In genomic region chr22:22119003-22119402, GRCh38 we compare ENCODE assay signal across 16 cellular contexts.
DNase-seq lines count a peak whose midpoint lies in the region; ATAC-seq, FAIRE-seq and TF ChIP-seq lines count a peak whose summit lies in the region.
"Had no signal": no experiment of that assay in that cellular context is flagged by ENCODE, and none has a peak within 500 bp of the region (broad histone marks: within the 10 kb centered on the region; RNA-seq: fewer than 3 reads in every experiment).

No MANE protein-coding gene starts in this region.

- H3K9me3 Mint-ChIP-seq in GM23338 (no peaks in the 10 kb centered on the region), memory B cell (no peaks in the 10 kb centered on the region), endothelial cell (ENCODE audit: unreplicated experiment) (no peaks in the 10 kb centered on the region)
- H3K9me3 Mint-ChIP-seq: CD8-positive, alpha-beta memory T cell; HFFc6 had no signal

- no peak overlapping the region for H3K27ac ChIP-seq in GM23338 (ENCODE audit: low read depth)
- H3K27ac ChIP-seq in GM12878 (ENCODE audit: control insufficient read depth, insufficient read depth) = peak overlapping the region; percentile 19; the same call in 1 of the 2 replicates
- H3K27ac ChIP-seq: A549, BLaER1 had no signal

- no peak for TF ChIP-seq CTCF in GM23338 (conservative IDR thresholded peaks at IDR 0.05; ENCODE audit: low read depth in 2 of 2)
- no peak for TF ChIP-seq CTCF in GM12878 (IDR thresholded peaks at IDR 0.05 in 2 of 3, conservative IDR thresholded peaks at IDR 0.05 in 1 of 3; ENCODE audit: control insufficient read depth in 2 of 3, extremely low read depth in 1 of 3, insufficient read depth in 1 of 3, low read depth in 3 of 3, low read length in 3 of 3)
- no peak for TF ChIP-seq CTCF in endothelial cell (IDR thresholded peaks at IDR 0.05; ENCODE audit: unreplicated experiment)

- peaks cover 47% of the 10 kb centered on the region for H3K27me3 Mint-ChIP-seq in GM23338 (ENCODE audit: insufficient read depth, low read depth, poor library complexity)
- no peaks in the 10 kb centered on the region for H3K27me3 Mint-ChIP-seq in memory B cell
- H3K27me3 Mint-ChIP-seq in endothelial cell (ENCODE audit: unreplicated experiment) = peaks cover 2% of the 10 kb centered on the region

- no peaks in the 10 kb centered on the region for H3K79me2 ChIP-seq in GM23338 (replicated peaks; ENCODE audit: insufficient read depth)
- H3K79me2 ChIP-seq in GM12878 (ENCODE audit: control insufficient read depth, insufficient read depth, low read length) = peaks cover 4% of the 10 kb centered on the region

- FAIRE-seq in GM12878 (lab: Jason Lieb, UNC) = no peak
- FAIRE-seq: A549, H1, HepG2, HTR-8/SVneo had no signal

- H3K4me3 ChIP-seq in GM23338 (no peak overlapping the region), GM12878 (no peak overlapping the region; the same call in 1 of the 2 replicates), H7 (ENCODE audit: insufficient read depth, low read depth, low read length) (no peak overlapping the region)
- H3K4me3 ChIP-seq: A549, BLaER1 had no signal

- no peaks in the 10 kb centered on the region for H3K9me2 ChIP-seq in GM23338 (ENCODE audit: insufficient read depth)

- no peak overlapping the region; the same call in 1 of the 2 replicates for H3K9ac ChIP-seq in GM12878 (ENCODE audit: control insufficient read depth, insufficient read depth, low read length)
- H3K9ac ChIP-seq: BLaER1 had no signal

- no peaks in the 10 kb centered on the region for H3K4me1 ChIP-seq in GM23338 (ENCODE audit: insufficient read depth)
- no peaks in the 10 kb centered on the region for H3K4me1 ChIP-seq in GM12878 (ENCODE audit: control insufficient read depth, insufficient read depth, low read length)
- H3K4me1 ChIP-seq: A549 had no signal

- in situ Hi-C loops in GM12878 (cut with MboI) = no loop called here

- peaks cover 66% of the 10 kb centered on the region for H3K27me3 ChIP-seq in GM23338 (ENCODE audit: insufficient read depth)
- H3K27me3 ChIP-seq in GM12878 (replicated peaks in 1 of 2; ENCODE audit: control insufficient read depth in 2 of 2, insufficient read depth in 2 of 2, low read length in 1 of 2) = no peaks in the 10 kb centered on the region
- H3K27me3 ChIP-seq in H7 (ENCODE audit: control insufficient read depth, insufficient read depth, low read length) = peaks cover 48% of the 10 kb centered on the region

- H3K27ac Mint-ChIP-seq in GM23338 = no peak overlapping the region
- peak overlapping the region; percentile 93 for H3K27ac Mint-ChIP-seq in memory B cell
- no peak overlapping the region for H3K27ac Mint-ChIP-seq in endothelial cell (ENCODE audit: unreplicated experiment)
- H3K27ac Mint-ChIP-seq: HFFc6 had no signal

- intact Hi-C loops in GM12878 (cut with micrococcal nuclease; ENCODE audit: unreplicated experiment) = no loop called here

- H3K36me3 ChIP-seq in GM23338 (ENCODE audit: insufficient read depth) (no peaks in the 10 kb centered on the region), GM12878 (ENCODE audit: control insufficient read depth in 2 of 2, insufficient read depth in 2 of 2, low read length in 1 of 2) (no peaks in the 10 kb centered on the region), H7 (replicated peaks; ENCODE audit: control insufficient read depth, insufficient read depth, low read length) (no peaks in the 10 kb centered on the region)
- H3K36me3 ChIP-seq: BLaER1 had no signal

- no peaks in the 10 kb centered on the region for H3F3A ChIP-seq in GM23338 (replicated peaks; ENCODE audit: low read depth)

- ATAC-seq in GM23338 (no peak), GM12878 (peak; percentile 59), memory B cell (ENCODE audit: low read depth) (peak; percentile 40)
- ATAC-seq: A549, HepG2 had no signal

- H3K9me3 ChIP-seq in GM12878 (replicated peaks; ENCODE audit: control insufficient read depth, insufficient read depth, low read length) = no peaks in the 10 kb centered on the region; the same call in 2 of the 3 replicates
- H3K9me3 ChIP-seq: A549 had no signal

- DNase-seq in GM23338 (ENCODE audit: low spot score) (no peak), GM12878 (ENCODE audit: low read depth, low spot score) (no peak), memory B cell (ENCODE audit: low spot score in 2 of 2) (no peak), H7 (no peak), endothelial cell (ENCODE audit: low spot score) (no peak), amniotic stem cell (lab: John Stamatoyannopoulos, UW) (no peak)
- no peak for DNase-seq in central memory CD4-positive, alpha-beta T cell
- DNase-seq: CD8-positive, alpha-beta memory T cell; DMS53; HCEC 1CT; HFFc6 had no signal

- no peak for TF ChIP-seq EP300 in GM12878 (IDR thresholded peaks at IDR 0.05; ENCODE audit: borderline replicate concordance in 1 of 2, control insufficient read depth in 1 of 2, low read depth in 2 of 2, low read length in 2 of 2)

- CTCF ChIA-PET in GM12878 (lab: Yijun Ruan, JAX) = interaction anchor here (0.8 to 5.3 kb wide), 25 partner anchors 9 to 836 kb away, joined by 3 to 56 read pairs (median 4); no protein-coding TSS in a partner anchor

- TF ChIP-seq POLR2A in GM12878 (IDR thresholded peaks at IDR 0.05; ENCODE audit: low read depth, low read length) = no peak

- H3K4me1 Mint-ChIP-seq in GM23338 (no peaks in the 10 kb centered on the region), memory B cell (peaks cover 23% of the 10 kb centered on the region), endothelial cell (ENCODE audit: unreplicated experiment) (no peaks in the 10 kb centered on the region)

- BruUV-seq in GM12878 (replicated peaks; lab: Mats Ljungman, UMichigan) = no TSS peak

- SMC1A ChIA-PET in GM12878 (lab: Charles Lee; ENCODE audit: uncharacterized antibody, unreplicated experiment) = interaction anchor here (0.8 to 4.7 kb wide), 17 partner anchors 9 to 836 kb away, joined by 3 to 61 read pairs (median 5); no protein-coding TSS in a partner anchor

- H3K4me3 Mint-ChIP-seq in GM23338 = no peak overlapping the region
- peak overlapping the region; percentile 86 for H3K4me3 Mint-ChIP-seq in memory B cell
- H3K4me3 Mint-ChIP-seq in endothelial cell (ENCODE audit: unreplicated experiment) = no peak overlapping the region
- H3K4me3 Mint-ChIP-seq: HFFc6 had no signal

- H3K4me2 ChIP-seq in GM23338 (no peak overlapping the region), GM12878 (ENCODE audit: control insufficient read depth, insufficient read depth) (peak overlapping the region; percentile 50)
- H3K4me2 ChIP-seq: A549 had no signal

- no peaks in the 10 kb centered on the region for H3K36me3 Mint-ChIP-seq in GM23338 (ENCODE audit: low read depth)
- H3K36me3 Mint-ChIP-seq in memory B cell = peaks cover 9% of the 10 kb centered on the region
- H3K36me3 Mint-ChIP-seq in endothelial cell (ENCODE audit: low read depth, unreplicated experiment) = no peaks in the 10 kb centered on the region
- H3K36me3 Mint-ChIP-seq: CD8-positive, alpha-beta memory T cell had no signal

- WGBS in GM12878 (ENCODE audit: insufficient coverage, insufficient replicate concordance, low lambda C conversion rate, missing lambda C conversion rate) = 100% methylated on average over 1 of the region's 1 CpG

- POLR2A ChIA-PET in GM12878 (lab: Charles Lee) = interaction anchor here (0.9 to 2.8 kb wide), 9 partner anchors 9 to 137 kb away, joined by 3 to 8 read pairs (median 3); no protein-coding TSS in a partner anchor

- TF ChIP-seq RAD21 in GM12878 (IDR thresholded peaks at IDR 0.05; ENCODE audit: insufficient read depth, low read depth, low read length) = no peak

- H4K20me1 ChIP-seq in GM23338 (replicated peaks; ENCODE audit: insufficient read depth) (no peaks in the 10 kb centered on the region; the same call in 1 of the 2 replicates), GM12878 (ENCODE audit: control insufficient read depth, insufficient read depth) (no peaks in the 10 kb centered on the region)
- H4K20me1 ChIP-seq: BLaER1 had no signal

- RAD21 ChIA-PET in GM12878 (lab: Charles Lee; ENCODE audit: unreplicated experiment) = interaction anchor here (0.9 to 2.6 kb wide), 19 partner anchors 8 to 836 kb away, joined by 3 to 15 read pairs (median 5); no protein-coding TSS in a partner anchor

- H2AFZ ChIP-seq in GM23338 (no peak overlapping the region), GM12878 (ENCODE audit: control insufficient read depth, low read depth, low read length) (peak overlapping the region; percentile 55)

TF ChIP-seq in GM23338, 12 proteins besides CTCF, POLR2A, EP300 and RAD21:
- TF ChIP-seq ETS1 (IDR thresholded peaks at IDR 0.05) (no peak), ZNF331 (CRISPR knock-in tag; IDR thresholded peaks at IDR 0.05; ENCODE audit: low read depth) (no peak), EZH2 (IDR thresholded peaks at IDR 0.05; ENCODE audit: low read depth, unreplicated experiment) (peak; percentile 16), EZH2phosphoT487 (IDR thresholded peaks at IDR 0.05; ENCODE audit: unreplicated experiment) (no peak), NANOG (IDR thresholded peaks at IDR 0.05; ENCODE audit: borderline replicate concordance) (no peak)

TF ChIP-seq in GM12878, 131 proteins besides CTCF, POLR2A, EP300 and RAD21 (continues in another document):
- TF ChIP-seq ZBTB4 (CRISPR knock-in tag; IDR thresholded peaks at IDR 0.05) = no peak
- TF ChIP-seq GATAD2B (conservative IDR thresholded peaks at IDR 0.05; ENCODE audit: low read depth) = no peak
- TF ChIP-seq EED (IDR thresholded peaks at IDR 0.05; ENCODE audit: low read depth) = no peak
- TF ChIP-seq PML (IDR thresholded peaks at IDR 0.05; ENCODE audit: low read length) = no peak
- no peak for TF ChIP-seq ZBED1 (IDR thresholded peaks at IDR 0.05; ENCODE audit: borderline replicate concordance)
- TF ChIP-seq RUNX3 (IDR thresholded peaks at IDR 0.05; ENCODE audit: low read length) = no peak
